8 cellular contexts compared by ENCODE assay signal in the genomic region with DNA sequence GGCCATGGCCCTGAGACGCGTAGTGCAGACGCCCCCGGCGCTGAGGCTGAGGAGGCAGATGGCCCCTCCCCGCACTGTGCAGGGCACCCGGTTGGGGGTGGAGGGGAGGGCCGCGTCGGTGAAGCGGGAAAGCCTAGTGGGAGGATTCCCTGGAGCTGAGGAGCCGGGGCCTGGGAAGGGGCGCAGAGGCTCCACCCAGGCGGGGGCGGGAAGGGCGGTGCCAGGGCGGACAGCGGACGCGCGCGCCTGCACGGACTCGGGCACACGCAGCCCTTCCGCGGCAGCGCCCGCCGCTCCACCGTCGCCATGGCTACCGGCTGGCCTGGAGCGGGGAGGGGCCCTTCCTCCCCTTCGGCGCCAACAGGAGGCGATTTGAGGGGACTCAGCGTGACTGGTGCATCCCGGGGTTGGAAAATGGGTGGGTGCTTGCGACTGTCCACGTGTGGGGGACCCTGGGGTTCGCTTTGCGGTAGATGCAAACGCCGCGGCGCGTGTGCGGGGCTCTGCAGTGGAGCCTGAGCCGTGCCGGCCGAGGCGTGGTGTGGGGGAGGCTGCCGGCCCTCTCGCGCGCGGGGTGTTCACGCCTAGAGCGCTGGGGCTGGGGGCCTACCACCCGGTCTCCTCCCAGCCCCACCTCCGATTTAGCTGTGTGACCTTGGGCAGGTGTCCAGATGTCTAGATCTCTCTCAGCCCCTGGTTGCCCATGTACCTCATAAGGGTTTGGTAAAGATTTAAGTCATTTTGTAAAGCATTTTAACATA. TPM values are rescaled to one million over a fixed set of nuclear protein-coding genes. Genes with fewer than 3 reads are reported as not detected.
A peak's percentile ranks its signal among the peaks of the same experiment; 100 is the strongest.
DNase-seq lines count a peak whose midpoint lies in the region; ATAC-seq and TF ChIP-seq lines count a peak whose summit lies in the region.

No MANE protein-coding gene starts in this region.

- no peaks in the 10 kb centered on the region for H3K36me3 Mint-ChIP-seq in activated CD8-positive, alpha-beta T cell treated with anti-CD3 and anti-CD28 coated beads, Interleukin-2, amount 10 ng/mL, durations not matched to agents 7 days and 5 days (ENCODE audit: low read depth)

- CTCF ChIA-PET in activated CD8-positive, alpha-beta T cell treated with anti-CD3 and anti-CD28 coated beads, Interleukin-2, amount 10 ng/mL, durations not matched to agents 7 days and 5 days (lab: Charles Lee), result interaction anchor here (1.5 kb wide), 1 partner anchor 11 kb away, joined by 3 read pairs; no protein-coding TSS in a partner anchor

- no peaks in the 10 kb centered on the region for H3K9me3 ChIP-seq in muscle layer of duodenum (ENCODE audit: control insufficient read depth in 1 of 2, low read length in 2 of 2)

- no peaks in the 10 kb centered on the region for H3K9me3 Mint-ChIP-seq in activated CD8-positive, alpha-beta T cell treated with anti-CD3 and anti-CD28 coated beads, Interleukin-2, amount 10 ng/mL, durations not matched to agents 7 days and 5 days (ENCODE audit: insufficient read depth)

- DNase-seq in AG08395 (ENCODE audit: low spot score) (peak; percentile 82), erythroblast (lab: John Stamatoyannopoulos, UW) (peak; percentile 58), superior temporal gyrus (ENCODE audit: extremely low spot score) (peak; percentile 71), HuH-7 (ENCODE audit: low spot score) (no peak)
- peak; percentile 71 for DNase-seq in activated CD8-positive, alpha-beta T cell treated with anti-CD3 and anti-CD28 coated beads, Interleukin-2, amount 10 ng/mL, durations not matched to agents 7 days and 5 days

- no peak overlapping the region for H3K27ac Mint-ChIP-seq in activated CD8-positive, alpha-beta T cell treated with anti-CD3 and anti-CD28 coated beads, Interleukin-2, amount 10 ng/mL, durations not matched to agents 7 days and 5 days

- H3K36me3 ChIP-seq in muscle layer of duodenum (ENCODE audit: control insufficient read depth in 1 of 2, insufficient read depth in 2 of 2, low read length in 2 of 2), result peaks cover 1 to 6% of the 10 kb centered on the region in 2 donors

- H3K27me3 ChIP-seq in muscle layer of duodenum (ENCODE audit: low read depth, low read length), result no peaks in the 10 kb centered on the region

- no peak for TF ChIP-seq POLR2A in erythroblast (IDR thresholded peaks at IDR 0.05; ENCODE audit: low read length)

- H3K4me3 ChIP-seq in muscle layer of duodenum (ENCODE audit: low read depth in 1 of 2, low read length in 2 of 2), result peak overlapping the region; percentile 37 to 75

- POLR2A ChIA-PET in activated CD8-positive, alpha-beta T cell treated with anti-CD3 and anti-CD28 coated beads, Interleukin-2, amount 10 ng/mL, durations not matched to agents 7 days and 5 days (lab: Charles Lee), result no interaction called here

- H3K4me3 Mint-ChIP-seq in activated CD8-positive, alpha-beta T cell treated with anti-CD3 and anti-CD28 coated beads, Interleukin-2, amount 10 ng/mL, durations not matched to agents 7 days and 5 days, result peak overlapping the region; percentile 62

- H3K27ac ChIP-seq in muscle layer of duodenum (ENCODE audit: low read length), result no peak overlapping the region

- peaks cover 11% of the 10 kb centered on the region for H3K4me1 Mint-ChIP-seq in activated CD8-positive, alpha-beta T cell treated with anti-CD3 and anti-CD28 coated beads, Interleukin-2, amount 10 ng/mL, durations not matched to agents 7 days and 5 days (ENCODE audit: low read depth)

- H3K27me3 Mint-ChIP-seq in activated CD8-positive, alpha-beta T cell treated with anti-CD3 and anti-CD28 coated beads, Interleukin-2, amount 10 ng/mL, durations not matched to agents 7 days and 5 days (ENCODE audit: low read depth), result peaks cover 3% of the 10 kb centered on the region

- H3K4me1 ChIP-seq in muscle layer of duodenum (ENCODE audit: control insufficient read depth in 1 of 2, insufficient read depth in 2 of 2, low read length in 2 of 2), result peaks cover 0 to 22% of the 10 kb centered on the region in 2 donors

- ATAC-seq in HG03442 (IDR thresholded peaks at IDR 0.05; ENCODE audit: unreplicated experiment) (peak; percentile 41), GM18520 (IDR thresholded peaks at IDR 0.05; ENCODE audit: unreplicated experiment) (no peak)
- ATAC-seq in activated CD8-positive, alpha-beta T cell treated with anti-CD3 and anti-CD28 coated beads, Interleukin-2, amount 10 ng/mL, durations not matched to agents 7 days and 5 days, result peak; percentile 80

RNA-seq across cellular contexts. Expression of gene PTPRF, which starts 35.1 kb away (rescaled TPM):
- total RNA-seq in activated CD8-positive, alpha-beta T cell treated with anti-CD3 and anti-CD28 coated beads, Interleukin-2, amount 10 ng/mL, durations not matched to agents 7 days and 5 days, result under 1 TPM; 0.61 to 0.65 TPM
